16 cellular contexts compared by ENCODE assay signal in the genomic region with DNA sequence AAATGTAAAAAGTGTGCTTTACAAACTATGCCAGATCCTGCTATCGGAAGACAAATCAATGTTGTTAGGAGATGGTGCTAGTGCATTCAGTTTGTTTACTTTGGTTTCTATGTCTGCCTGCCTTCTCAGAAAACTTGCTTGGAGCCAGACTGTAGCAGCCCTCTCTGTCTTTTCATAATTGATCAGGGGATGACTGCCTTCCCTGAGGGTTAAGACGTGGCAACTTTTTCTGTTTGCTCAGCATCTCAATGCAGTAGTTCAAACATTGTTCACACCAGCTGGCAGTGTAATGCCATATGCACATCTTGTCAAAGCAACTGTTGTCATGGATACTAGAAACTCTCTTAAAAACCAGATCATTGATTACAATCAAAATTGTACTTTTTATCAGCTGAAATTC.
DNase-seq lines count a peak whose midpoint lies in the region; ATAC-seq and TF ChIP-seq lines count a peak whose summit lies in the region.
"Had no signal": no experiment of that assay in that cellular context is flagged by ENCODE, and none has a peak within 500 bp of the region (broad histone marks: within the 10 kb centered on the region; RNA-seq: fewer than 3 reads in every experiment).

No MANE protein-coding gene starts in this region.

- no peaks in the 10 kb centered on the region for H3K4me1 ChIP-seq in endodermal cell (ENCODE audit: control insufficient read depth, insufficient read depth, low read length)
- H3K4me1 ChIP-seq: colonic mucosa had no signal

- H3K9ac ChIP-seq in endodermal cell (ENCODE audit: extremely low read depth, low read length, poor library complexity, severe bottlenecking), result no peak overlapping the region

- H3K27me3 Mint-ChIP-seq in endodermal cell (ENCODE audit: insufficient read depth), result no peaks in the 10 kb centered on the region
- H3K27me3 Mint-ChIP-seq in endothelial cell (ENCODE audit: unreplicated experiment), result no peaks in the 10 kb centered on the region
- H3K27me3 Mint-ChIP-seq: naive thymus-derived CD4-positive, alpha-beta T cell had no signal

- no peaks in the 10 kb centered on the region for H3K27me3 ChIP-seq in endodermal cell (ENCODE audit: control insufficient read depth, insufficient read depth, low read length, poor library complexity, severe bottlenecking)
- H3K27me3 ChIP-seq: colonic mucosa had no signal

- H3K9me3 Mint-ChIP-seq in endodermal cell (no peaks in the 10 kb centered on the region), endothelial cell (ENCODE audit: unreplicated experiment) (no peaks in the 10 kb centered on the region)
- H3K9me3 Mint-ChIP-seq: activated T-helper 2 cell treated with anti-CD3 and anti-CD28 coated beads, Interferon-gamma antibody, Interleukin-2, Interleukin-4, amounts not matched to agents 10 μg/mL and 5 μg/mL and 100 μg/mL, durations not matched to agents 14 hours and 24 hours and 36 hours; naive thymus-derived CD4-positive, alpha-beta T cell had no signal

- no peak overlapping the region for H3K4me3 ChIP-seq in endodermal cell (ENCODE audit: low read length)
- H3K4me3 ChIP-seq: colonic mucosa, thoracic aorta had no signal

- 67 to 80% methylated on average over 2 of the region's 2 CpGs for WGBS in endodermal cell (ENCODE audit: insufficient coverage in 1 of 2, insufficient read length in 1 of 2), 2 experiments

- no peaks in the 10 kb centered on the region for H3K9me3 ChIP-seq in endodermal cell (ENCODE audit: control insufficient read depth, low read length)
- H3K9me3 ChIP-seq: colonic mucosa, thoracic aorta had no signal

- H3K36me3 ChIP-seq in endodermal cell (ENCODE audit: control insufficient read depth, insufficient read depth, low read length), result no peaks in the 10 kb centered on the region
- H3K36me3 ChIP-seq: colonic mucosa, thoracic aorta had no signal

- DNase-seq in NCI-H1105 (lab: John Stamatoyannopoulos, UW) (peak; percentile 30), NCI-H446 treated with DMSO at 0.1 percent for 48 hours (lab: John Stamatoyannopoulos, UW) (peak; percentile 84), endodermal cell (no peak), retina (peak; percentile 30), endothelial cell (ENCODE audit: low spot score) (no peak)
- DNase-seq: colonic mucosa; erythroblast; MV-4-11; naive thymus-derived CD4-positive, alpha-beta T cell had no signal

- ATAC-seq in GM18502 (IDR thresholded peaks at IDR 0.05; ENCODE audit: poor library complexity, unreplicated experiment) (no peak), HG02763 (IDR thresholded peaks at IDR 0.05; ENCODE audit: unreplicated experiment) (no peak)
- ATAC-seq: left lobe of liver; naive thymus-derived CD4-positive, alpha-beta T cell; SK-N-SH treated with all-trans-retinoic acid at 6 μM for 48 hours had no signal

- H3K4me1 Mint-ChIP-seq in endodermal cell, result no peaks in the 10 kb centered on the region
- H3K4me1 Mint-ChIP-seq in endothelial cell (ENCODE audit: unreplicated experiment), result no peaks in the 10 kb centered on the region
- H3K4me1 Mint-ChIP-seq: naive thymus-derived CD4-positive, alpha-beta T cell had no signal

- TF ChIP-seq CTCF in endodermal cell (conservative IDR thresholded peaks at IDR 0.05), result no peak
- TF ChIP-seq CTCF in endothelial cell (IDR thresholded peaks at IDR 0.05; ENCODE audit: unreplicated experiment), result no peak

- H3K27ac ChIP-seq in endodermal cell (ENCODE audit: low read depth, low read length), result peak overlapping the region; percentile 96
- H3K27ac ChIP-seq: C4-2B, colonic mucosa, thoracic aorta had no signal

- H3K36me3 Mint-ChIP-seq in endodermal cell (ENCODE audit: low read depth) (no peaks in the 10 kb centered on the region), endothelial cell (ENCODE audit: low read depth, unreplicated experiment) (no peaks in the 10 kb centered on the region)
- H3K36me3 Mint-ChIP-seq: naive thymus-derived CD4-positive, alpha-beta T cell had no signal

- H3K27ac Mint-ChIP-seq in endodermal cell (no peak overlapping the region), endothelial cell (ENCODE audit: unreplicated experiment) (no peak overlapping the region)
- H3K27ac Mint-ChIP-seq: activated T-helper 2 cell treated with anti-CD3 and anti-CD28 coated beads, Interferon-gamma antibody, Interleukin-2, Interleukin-4, amounts not matched to agents 10 μg/mL and 5 μg/mL and 100 μg/mL, durations not matched to agents 14 hours and 24 hours and 36 hours; naive thymus-derived CD4-positive, alpha-beta T cell had no signal

- H3K4me3 Mint-ChIP-seq in endodermal cell (no peak overlapping the region), endothelial cell (ENCODE audit: unreplicated experiment) (no peak overlapping the region)
- H3K4me3 Mint-ChIP-seq: naive thymus-derived CD4-positive, alpha-beta T cell had no signal

Comparison
In these comparisons a context has a peak if more than half of its experiments do, and no peak if none do; other contexts are left out.
1. DNase-seq: peak in NCI-H1105 (single experiment), NCI-H446 treated with DMSO at 0.1 percent for 48 hours (single experiment) and retina (single experiment); none in endodermal cell (single experiment) and endothelial cell (single experiment).